Comparison of ENCODE assay signal across 1 cellular context in the genomic region with DNA sequence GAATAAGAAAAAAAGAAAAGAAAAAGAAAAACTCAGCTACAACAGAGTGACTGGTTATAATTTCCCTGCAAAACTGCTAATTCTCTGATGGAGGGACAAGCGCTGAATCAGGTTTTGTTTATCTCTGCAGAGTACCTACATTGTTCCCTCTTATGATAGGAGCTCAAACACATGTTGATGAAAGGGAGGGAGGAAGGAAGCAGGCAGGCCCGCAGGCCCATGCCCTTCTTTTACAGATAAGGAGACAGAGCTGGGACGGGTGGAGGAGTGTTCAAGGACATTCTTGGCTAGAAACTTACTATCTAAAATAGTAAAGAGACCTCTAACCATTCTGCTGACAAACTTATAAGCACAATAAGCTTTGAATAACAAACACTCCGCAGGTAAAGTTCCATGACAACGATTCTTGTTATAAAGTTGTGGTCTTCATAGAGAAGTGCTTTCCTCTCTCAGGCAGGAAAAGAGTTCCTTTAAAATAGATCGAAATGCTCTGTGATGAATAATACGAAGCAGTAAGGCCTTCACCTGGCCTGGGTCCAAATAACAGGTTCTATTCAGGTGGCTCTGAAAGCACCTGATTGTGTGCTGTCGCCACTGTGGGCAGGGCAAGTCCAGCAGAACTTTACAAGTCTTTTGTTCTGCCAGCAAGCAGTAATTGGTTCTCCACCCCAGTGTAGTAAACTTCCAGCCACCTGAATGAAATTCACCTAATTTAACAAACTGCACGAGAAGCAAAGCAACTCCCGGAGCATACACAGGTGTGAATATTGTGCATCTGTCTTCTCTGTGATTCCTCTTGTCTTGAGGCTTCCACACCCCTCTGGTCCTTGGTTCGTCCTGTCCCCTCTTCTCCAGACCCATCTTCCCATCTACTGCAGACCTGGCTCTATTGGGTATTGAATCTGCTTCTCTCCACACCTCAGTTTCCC.
TF ChIP-seq lines count a peak whose summit lies in the region.

No MANE protein-coding gene starts in this region.

TF ChIP-seq in K562, 482 proteins besides CTCF, POLR2A, EP300 and RAD21 (continued from another document and continues in another):
- TF ChIP-seq, protein P1, sequence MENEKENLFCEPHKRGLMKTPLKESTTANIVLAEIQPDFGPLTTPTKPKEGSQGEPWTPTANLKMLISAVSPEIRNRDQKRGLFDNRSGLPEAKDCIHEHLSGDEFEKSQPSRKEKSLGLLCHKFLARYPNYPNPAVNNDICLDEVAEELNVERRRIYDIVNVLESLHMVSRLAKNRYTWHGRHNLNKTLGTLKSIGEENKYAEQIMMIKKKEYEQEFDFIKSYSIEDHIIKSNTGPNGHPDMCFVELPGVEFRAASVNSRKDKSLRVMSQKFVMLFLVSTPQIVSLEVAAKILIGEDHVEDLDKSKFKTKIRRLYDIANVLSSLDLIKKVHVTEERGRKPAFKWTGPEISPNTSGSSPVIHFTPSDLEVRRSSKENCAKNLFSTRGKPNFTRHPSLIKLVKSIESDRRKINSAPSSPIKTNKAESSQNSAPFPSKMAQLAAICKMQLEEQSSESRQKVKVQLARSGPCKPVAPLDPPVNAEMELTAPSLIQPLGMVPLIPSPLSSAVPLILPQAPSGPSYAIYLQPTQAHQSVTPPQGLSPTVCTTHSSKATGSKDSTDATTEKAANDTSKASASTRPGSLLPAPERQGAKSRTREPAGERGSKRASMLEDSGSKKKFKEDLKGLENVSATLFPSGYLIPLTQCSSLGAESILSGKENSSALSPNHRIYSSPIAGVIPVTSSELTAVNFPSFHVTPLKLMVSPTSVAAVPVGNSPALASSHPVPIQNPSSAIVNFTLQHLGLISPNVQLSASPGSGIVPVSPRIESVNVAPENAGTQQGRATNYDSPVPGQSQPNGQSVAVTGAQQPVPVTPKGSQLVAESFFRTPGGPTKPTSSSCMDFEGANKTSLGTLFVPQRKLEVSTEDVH (IDR thresholded peaks at IDR 0.05; ENCODE audit: low read depth, partially characterized antibody) = no peak
- TF ChIP-seq, protein P2, sequence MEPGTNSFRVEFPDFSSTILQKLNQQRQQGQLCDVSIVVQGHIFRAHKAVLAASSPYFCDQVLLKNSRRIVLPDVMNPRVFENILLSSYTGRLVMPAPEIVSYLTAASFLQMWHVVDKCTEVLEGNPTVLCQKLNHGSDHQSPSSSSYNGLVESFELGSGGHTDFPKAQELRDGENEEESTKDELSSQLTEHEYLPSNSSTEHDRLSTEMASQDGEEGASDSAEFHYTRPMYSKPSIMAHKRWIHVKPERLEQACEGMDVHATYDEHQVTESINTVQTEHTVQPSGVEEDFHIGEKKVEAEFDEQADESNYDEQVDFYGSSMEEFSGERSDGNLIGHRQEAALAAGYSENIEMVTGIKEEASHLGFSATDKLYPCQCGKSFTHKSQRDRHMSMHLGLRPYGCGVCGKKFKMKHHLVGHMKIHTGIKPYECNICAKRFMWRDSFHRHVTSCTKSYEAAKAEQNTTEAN (CRISPR knock-in tag; IDR thresholded peaks at IDR 0.05) = no peak
- no peak for TF ChIP-seq TAF7 (tag; IDR thresholded peaks at IDR 0.05)
- TF ChIP-seq, protein P3, sequence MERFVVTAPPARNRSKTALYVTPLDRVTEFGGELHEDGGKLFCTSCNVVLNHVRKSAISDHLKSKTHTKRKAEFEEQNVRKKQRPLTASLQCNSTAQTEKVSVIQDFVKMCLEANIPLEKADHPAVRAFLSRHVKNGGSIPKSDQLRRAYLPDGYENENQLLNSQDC (CRISPR knock-in tag; IDR thresholded peaks at IDR 0.05) = no peak
- TF ChIP-seq MEIS2 (IDR thresholded peaks at IDR 0.05; ENCODE audit: partially characterized antibody) = peak; percentile 10
- TF ChIP-seq NBN (IDR thresholded peaks at IDR 0.05; ENCODE audit: low read depth) = no peak
- no peak for TF ChIP-seq ZNF764 (CRISPR knock-in tag; IDR thresholded peaks at IDR 0.05; ENCODE audit: low read depth)
- TF ChIP-seq STAT5A (IDR thresholded peaks at IDR 0.05; ENCODE audit: borderline replicate concordance, low read length) = peak; percentile 37; the same call in 1 of the 2 replicates
- TF ChIP-seq HOMEZ (CRISPR knock-in tag; IDR thresholded peaks at IDR 0.05) = no peak
- no peak for TF ChIP-seq MXI1 (IDR thresholded peaks at IDR 0.05; ENCODE audit: low read depth, low read length)
- no peak for TF ChIP-seq TFAP4 (CRISPR knock-in tag; IDR thresholded peaks at IDR 0.05; ENCODE audit: borderline replicate concordance)
- TF ChIP-seq SETDB1 (IDR thresholded peaks at IDR 0.05; ENCODE audit: low read length) = no peak
- TF ChIP-seq KLF13 (tag; IDR thresholded peaks at IDR 0.05; ENCODE audit: borderline replicate concordance, low read depth) = no peak
- TF ChIP-seq, protein P4, sequence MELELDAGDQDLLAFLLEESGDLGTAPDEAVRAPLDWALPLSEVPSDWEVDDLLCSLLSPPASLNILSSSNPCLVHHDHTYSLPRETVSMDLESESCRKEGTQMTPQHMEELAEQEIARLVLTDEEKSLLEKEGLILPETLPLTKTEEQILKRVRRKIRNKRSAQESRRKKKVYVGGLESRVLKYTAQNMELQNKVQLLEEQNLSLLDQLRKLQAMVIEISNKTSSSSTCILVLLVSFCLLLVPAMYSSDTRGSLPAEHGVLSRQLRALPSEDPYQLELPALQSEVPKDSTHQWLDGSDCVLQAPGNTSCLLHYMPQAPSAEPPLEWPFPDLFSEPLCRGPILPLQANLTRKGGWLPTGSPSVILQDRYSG (tag; conservative IDR thresholded peaks at IDR 0.05; ENCODE audit: low read depth) = no peak
- TF ChIP-seq MIER1 (IDR thresholded peaks at IDR 0.05; ENCODE audit: low read depth) = no peak
- no peak for TF ChIP-seq SRSF3 (IDR thresholded peaks at IDR 0.05; ENCODE audit: insufficient read depth, low read length)
- TF ChIP-seq ARID1B (IDR thresholded peaks at IDR 0.05) = peak; percentile 85
- no peak for TF ChIP-seq ZKSCAN1 (IDR thresholded peaks at IDR 0.05; ENCODE audit: low read depth, low read length)
- TF ChIP-seq ETV1 (tag; conservative IDR thresholded peaks at IDR 0.05; ENCODE audit: low read depth) = peak; percentile 43
- no peak for TF ChIP-seq GABPB2 (CRISPR knock-in tag; conservative IDR thresholded peaks at IDR 0.05)
- no peak for TF ChIP-seq ZNF57 (CRISPR knock-in tag; IDR thresholded peaks at IDR 0.05)
- no peak for TF ChIP-seq ZSCAN32 (CRISPR knock-in tag; IDR thresholded peaks at IDR 0.05)
- no peak for TF ChIP-seq ILF3 (IDR thresholded peaks at IDR 0.05; ENCODE audit: borderline replicate concordance)
- TF ChIP-seq NR0B1 (IDR thresholded peaks at IDR 0.05; ENCODE audit: partially characterized antibody) = no peak
- TF ChIP-seq ZNF76 (CRISPR knock-in tag; IDR thresholded peaks at IDR 0.05; ENCODE audit: borderline replicate concordance) = no peak
- no peak for TF ChIP-seq HNRNPLL (IDR thresholded peaks at IDR 0.05; ENCODE audit: low read depth, low read length, poor library complexity, severe bottlenecking)
- 0 out of 2 replicates have a peak, but pooled peaks have one; percentile 16 for TF ChIP-seq FOXM1 (IDR thresholded peaks at IDR 0.05; ENCODE audit: low read depth)
- TF ChIP-seq FOXM1 (CRISPR knock-in tag; IDR thresholded peaks at IDR 0.05; ENCODE audit: low read depth) = no peak
- TF ChIP-seq, protein P5, sequence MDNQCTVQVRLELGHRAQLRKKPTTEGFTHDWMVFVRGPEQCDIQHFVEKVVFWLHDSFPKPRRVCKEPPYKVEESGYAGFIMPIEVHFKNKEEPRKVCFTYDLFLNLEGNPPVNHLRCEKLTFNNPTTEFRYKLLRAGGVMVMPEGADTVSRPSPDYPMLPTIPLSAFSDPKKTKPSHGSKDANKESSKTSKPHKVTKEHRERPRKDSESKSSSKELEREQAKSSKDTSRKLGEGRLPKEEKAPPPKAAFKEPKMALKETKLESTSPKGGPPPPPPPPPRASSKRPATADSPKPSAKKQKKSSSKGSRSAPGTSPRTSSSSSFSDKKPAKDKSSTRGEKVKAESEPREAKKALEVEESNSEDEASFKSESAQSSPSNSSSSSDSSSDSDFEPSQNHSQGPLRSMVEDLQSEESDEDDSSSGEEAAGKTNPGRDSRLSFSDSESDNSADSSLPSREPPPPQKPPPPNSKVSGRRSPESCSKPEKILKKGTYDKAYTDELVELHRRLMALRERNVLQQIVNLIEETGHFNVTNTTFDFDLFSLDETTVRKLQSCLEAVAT (IDR thresholded peaks at IDR 0.05) = no peak
- TF ChIP-seq HNRNPK (IDR thresholded peaks at IDR 0.05; ENCODE audit: low read depth, low read length, poor library complexity, severe bottlenecking) = no peak
- TF ChIP-seq, protein P6, sequence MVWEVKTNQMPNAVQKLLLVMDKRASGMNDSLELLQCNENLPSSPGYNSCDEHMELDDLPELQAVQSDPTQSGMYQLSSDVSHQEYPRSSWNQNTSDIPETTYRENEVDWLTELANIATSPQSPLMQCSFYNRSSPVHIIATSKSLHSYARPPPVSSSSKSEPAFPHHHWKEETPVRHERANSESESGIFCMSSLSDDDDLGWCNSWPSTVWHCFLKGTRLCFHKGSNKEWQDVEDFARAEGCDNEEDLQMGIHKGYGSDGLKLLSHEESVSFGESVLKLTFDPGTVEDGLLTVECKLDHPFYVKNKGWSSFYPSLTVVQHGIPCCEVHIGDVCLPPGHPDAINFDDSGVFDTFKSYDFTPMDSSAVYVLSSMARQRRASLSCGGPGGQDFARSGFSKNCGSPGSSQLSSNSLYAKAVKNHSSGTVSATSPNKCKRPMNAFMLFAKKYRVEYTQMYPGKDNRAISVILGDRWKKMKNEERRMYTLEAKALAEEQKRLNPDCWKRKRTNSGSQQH (CRISPR knock-in tag; IDR thresholded peaks at IDR 0.05) = no peak
- no peak for TF ChIP-seq TAF9B (IDR thresholded peaks at IDR 0.05; ENCODE audit: partially characterized antibody)
- no peak for TF ChIP-seq RREB1 (CRISPR knock-in tag; IDR thresholded peaks at IDR 0.05)
- TF ChIP-seq SOX6 (IDR thresholded peaks at IDR 0.05) = peak; percentile 94
- 0 out of 4 replicates have a peak, but pooled peaks of 1 of the 2 experiments have one; percentile 49 for TF ChIP-seq ETV6 (IDR thresholded peaks at IDR 0.05; ENCODE audit: borderline replicate concordance in 1 of 2, low read depth in 2 of 2, low read length in 1 of 2)
- TF ChIP-seq ETV6 (CRISPR knock-in tag; IDR thresholded peaks at IDR 0.05; ENCODE audit: borderline replicate concordance) = no peak
- no peak for TF ChIP-seq CBX2 (IDR thresholded peaks at IDR 0.05; ENCODE audit: insufficient read depth, low read length, poor library complexity, severe bottlenecking)
- TF ChIP-seq HDAC8 (tag; IDR thresholded peaks at IDR 0.05) = no peak
- TF ChIP-seq NR2C1 (IDR thresholded peaks at IDR 0.05) = no peak
- no peak for TF ChIP-seq NR2C1 (tag; IDR thresholded peaks at IDR 0.05)
- no peak for TF ChIP-seq CREBBP (IDR thresholded peaks at IDR 0.05; ENCODE audit: low read depth, low read length)
- TF ChIP-seq TRIM28 (IDR thresholded peaks at IDR 0.05) = no peak
